ENCODE assay signal across 8 cellular contexts in genomic region chr22:22748297-22748743, GRCh38.
DNase-seq lines count a peak whose midpoint lies in the region; ATAC-seq, FAIRE-seq and TF ChIP-seq lines count a peak whose summit lies in the region.

No MANE protein-coding gene starts in this region.

- no peaks in the 10 kb centered on the region for H3K36me3 ChIP-seq in CD8-positive, alpha-beta T cell (ENCODE audit: insufficient read depth, low read length)

- H3K4me1 Mint-ChIP-seq in CD8-positive, alpha-beta T cell (ENCODE audit: low read depth) = peaks cover 35% of the 10 kb centered on the region
- peaks cover 34% of the 10 kb centered on the region for H3K4me1 Mint-ChIP-seq in stimulated activated effector memory CD8-positive, alpha-beta T cell treated with anti-CD3 and anti-CD28 coated beads, Interleukin-12 subunit alpha, Interleukin-12 subunit beta, amount 100 ng/mL, for 72 hours

- peak; percentile 69 for TF ChIP-seq CTCF in CD8-positive, alpha-beta T cell (IDR thresholded peaks at IDR 0.05)

- H3K4me3 ChIP-seq in CD8-positive, alpha-beta T cell (ENCODE audit: low read depth, low read length) = no peak overlapping the region

- intact Hi-C loops in CD8-positive, alpha-beta T cell (cut with DNase I, micrococcal nuclease) = loop anchor here (1.0 to 2.0 kb wide), 4 partner anchors 28 to 38 kb away; no protein-coding TSS in a partner anchor
- intact Hi-C loops in left colon (cut with DNase I, micrococcal nuclease) = no loop called here

- CTCF ChIA-PET in CD8-positive, alpha-beta T cell (lab: Charles Lee) = interaction anchor here (0.6 to 13.3 kb wide), 17 partner anchors 9 to 209 kb away, joined by 3 to 279 read pairs (median 5); partner anchors contain the start of gene IGLL5

- no peaks in the 10 kb centered on the region for H3K9me3 ChIP-seq in CD8-positive, alpha-beta T cell (ENCODE audit: low read length)

- H3K27me3 ChIP-seq in CD8-positive, alpha-beta T cell (ENCODE audit: insufficient read depth, low read length) = no peaks in the 10 kb centered on the region

- no peak overlapping the region for H3K27ac ChIP-seq in CD8-positive, alpha-beta T cell (ENCODE audit: low read depth, low read length)

- H3K4me1 ChIP-seq in CD8-positive, alpha-beta T cell (ENCODE audit: insufficient read depth, low read length) = peaks cover 12% of the 10 kb centered on the region

- no peaks in the 10 kb centered on the region for H3K9me3 Mint-ChIP-seq in CD8-positive, alpha-beta T cell
- H3K9me3 Mint-ChIP-seq in stimulated activated effector memory CD8-positive, alpha-beta T cell treated with anti-CD3 and anti-CD28 coated beads, Interleukin-12 subunit alpha, Interleukin-12 subunit beta, amount 100 ng/mL, for 72 hours = no peaks in the 10 kb centered on the region

- H3K4me3 Mint-ChIP-seq in CD8-positive, alpha-beta T cell = no peak overlapping the region
- H3K4me3 Mint-ChIP-seq in stimulated activated effector memory CD8-positive, alpha-beta T cell treated with anti-CD3 and anti-CD28 coated beads, Interleukin-12 subunit alpha, Interleukin-12 subunit beta, amount 100 ng/mL, for 72 hours = no peak overlapping the region

- peaks cover 8% of the 10 kb centered on the region for H3K27me3 Mint-ChIP-seq in CD8-positive, alpha-beta T cell (ENCODE audit: low read depth)

- POLR2A ChIA-PET in CD8-positive, alpha-beta T cell (lab: Charles Lee) = no interaction called here

- H3K27ac Mint-ChIP-seq in CD8-positive, alpha-beta T cell = peak overlapping the region; percentile 32
- no peak overlapping the region for H3K27ac Mint-ChIP-seq in stimulated activated effector memory CD8-positive, alpha-beta T cell treated with anti-CD3 and anti-CD28 coated beads, Interleukin-12 subunit alpha, Interleukin-12 subunit beta, amount 100 ng/mL, for 72 hours

- TF ChIP-seq POLR2A in H54 (IDR thresholded peaks at IDR 0.05; ENCODE audit: low read depth, low read length) = no peak

- FAIRE-seq in H54 (lab: Jason Lieb, UNC) = peak; percentile 65

- ATAC-seq in CD8-positive, alpha-beta T cell = peak; percentile 52
- ATAC-seq in left colon (peak; percentile 89), GM21515 (IDR thresholded peaks at IDR 0.05; ENCODE audit: unreplicated experiment) (no peak), HG02798 (IDR thresholded peaks at IDR 0.05; ENCODE audit: poor library complexity, unreplicated experiment) (no peak)
- peak; percentile 73 for ATAC-seq in stimulated activated effector memory CD8-positive, alpha-beta T cell treated with anti-CD3 and anti-CD28 coated beads, Interleukin-12 subunit alpha, Interleukin-12 subunit beta, amount 100 ng/mL, for 72 hours

- no peaks in the 10 kb centered on the region for H3K36me3 Mint-ChIP-seq in CD8-positive, alpha-beta T cell
- H3K36me3 Mint-ChIP-seq in stimulated activated effector memory CD8-positive, alpha-beta T cell treated with anti-CD3 and anti-CD28 coated beads, Interleukin-12 subunit alpha, Interleukin-12 subunit beta, amount 100 ng/mL, for 72 hours = no peaks in the 10 kb centered on the region

- peak in 3 of 7 experiments; percentile 22 to 45 (median 30) for DNase-seq in CD8-positive, alpha-beta T cell
- no peak for DNase-seq in H54 (ENCODE audit: insufficient read length, low spot score)
- DNase-seq in SK-N-DZ (ENCODE audit: low spot score) = peak; percentile 29
- peak; percentile 7 for DNase-seq in central memory CD4-positive, alpha-beta T cell
- peak in 1 of 2 donors; percentile 43 for DNase-seq in left colon
- peak; percentile 36 to 61 for DNase-seq in stimulated activated effector memory CD8-positive, alpha-beta T cell treated with anti-CD3 and anti-CD28 coated beads, Interleukin-12 subunit alpha, Interleukin-12 subunit beta, amount 100 ng/mL, for 72 hours (ENCODE audit: low spot score in 2 of 2)

Comparison
In these comparisons a context has a peak if more than half of its experiments do, and no peak if none do; other contexts are left out.
1. ATAC-seq: peak in CD8-positive, alpha-beta T cell (single experiment), left colon (single experiment) and stimulated activated effector memory CD8-positive, alpha-beta T cell treated with anti-CD3 and anti-CD28 coated beads, Interleukin-12 subunit alpha, Interleukin-12 subunit beta, amount 100 ng/mL, for 72 hours (single experiment); none in GM21515 (single experiment) and HG02798 (single experiment).
2. intact Hi-C loops: an anchor here in CD8-positive, alpha-beta T cell (1.0 to 2.0 kb wide); none called in left colon.